12 cellular contexts compared by ENCODE assay signal in the genomic region with DNA sequence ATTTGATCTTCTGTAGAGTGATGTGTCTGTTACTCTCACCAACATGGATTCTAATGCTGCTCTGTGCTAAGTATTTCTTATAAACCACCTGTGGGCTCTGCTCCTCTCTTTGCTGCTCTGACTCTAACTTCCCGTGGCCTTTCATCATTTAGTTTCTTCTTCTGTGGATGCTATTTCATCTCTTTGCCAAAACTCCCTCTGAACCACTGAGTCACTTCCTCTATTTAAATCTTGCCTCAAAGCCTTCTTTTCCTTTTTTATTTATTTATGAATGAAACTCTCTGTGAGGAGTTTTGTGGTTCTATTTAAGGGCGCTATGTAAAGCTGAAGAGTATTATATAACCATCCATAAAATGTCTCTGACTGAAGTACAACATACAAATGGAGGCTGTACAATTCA.
DNase-seq lines count a peak whose midpoint lies in the region; ATAC-seq and TF ChIP-seq lines count a peak whose summit lies in the region.
"Had no signal": no experiment of that assay in that cellular context is flagged by ENCODE, and none has a peak within 500 bp of the region (broad histone marks: within the 10 kb centered on the region; RNA-seq: fewer than 3 reads in every experiment).

No MANE protein-coding gene starts in this region.

- no peak for ATAC-seq in activated T-helper 17 cell treated with anti-CD3 and anti-CD28 coated beads, Interleukin-2, amount 50 U/mL, for 72 hours (replicated peaks)
- ATAC-seq in HG03565 (IDR thresholded peaks at IDR 0.05; ENCODE audit: unreplicated experiment): no peak

- POLR2A ChIA-PET in AG04449 (lab: Yijun Ruan, JAX): no interaction called here

- TF ChIP-seq CTCF in AG04449 (IDR thresholded peaks at IDR 0.05; ENCODE audit: insufficient read depth, low read length, missing control alignments): no peak
- no peak for TF ChIP-seq CTCF in fibroblast of pulmonary artery (IDR thresholded peaks at IDR 0.05; ENCODE audit: low read length, missing control alignments)

- DNase-seq in AG04449 (ENCODE audit: low read depth, low spot score): peak; percentile 28
- peak; percentile 8 for DNase-seq in HS-27A (ENCODE audit: low read depth)
- peak; percentile 17 for DNase-seq in SKM-1 (lab: John Stamatoyannopoulos, UW; ENCODE audit: unreplicated experiment)
- peak; percentile 77 for DNase-seq in fibroblast of pulmonary artery (ENCODE audit: low read depth)
- DNase-seq in SW 1271 (lab: John Stamatoyannopoulos, UW): no peak
- DNase-seq in amygdala (lab: John Stamatoyannopoulos, UW): no peak
- DNase-seq: activated naive CD4-positive, alpha-beta T cell treated with Interleukin-2 at 50 U/mL for 16 hours; left ventricle myocardium inferior; NCI-H1092 treated with DMSO at 0.1 percent for 48 hours had no signal

- peaks cover 11% of the 10 kb centered on the region for H3K9me3 Mint-ChIP-seq in activated T-helper 17 cell treated with anti-CD3 and anti-CD28 coated beads, Interleukin-2, amount 50 U/mL, for 72 hours

- no peak overlapping the region for H3K27ac Mint-ChIP-seq in activated T-helper 17 cell treated with anti-CD3 and anti-CD28 coated beads, Interleukin-2, amount 50 U/mL, for 72 hours

- H3K4me3 Mint-ChIP-seq in activated T-helper 17 cell treated with anti-CD3 and anti-CD28 coated beads, Interleukin-2, amount 50 U/mL, for 72 hours: no peak overlapping the region

- CTCF ChIA-PET in AG04449 (lab: Yijun Ruan, JAX): interaction anchor here (1.6 kb wide), 1 partner anchor 9 kb away, joined by 3 read pairs; no protein-coding TSS in a partner anchor

- H3K4me3 ChIP-seq in AG04449 (ENCODE audit: low read depth, low read length) (no peak overlapping the region), fibroblast of pulmonary artery (replicated peaks; ENCODE audit: low read depth, low read length) (no peak overlapping the region)
- H3K4me3 ChIP-seq: left ventricle myocardium inferior, vagina had no signal

- no peaks in the 10 kb centered on the region for H3K36me3 Mint-ChIP-seq in activated T-helper 17 cell treated with anti-CD3 and anti-CD28 coated beads, Interleukin-2, amount 50 U/mL, for 72 hours (ENCODE audit: low read depth)

- no peaks in the 10 kb centered on the region for H3K27me3 Mint-ChIP-seq in activated T-helper 17 cell treated with anti-CD3 and anti-CD28 coated beads, Interleukin-2, amount 50 U/mL, for 72 hours

- no peaks in the 10 kb centered on the region for H3K4me1 Mint-ChIP-seq in activated T-helper 17 cell treated with anti-CD3 and anti-CD28 coated beads, Interleukin-2, amount 50 U/mL, for 72 hours

Comparison
In these comparisons a context has a peak if more than half of its experiments do, and no peak if none do; other contexts are left out.
1. DNase-seq: peak in AG04449 (single experiment), HS-27A (single experiment), SKM-1 (single experiment) and fibroblast of pulmonary artery (single experiment); none in SW 1271 (0 of 2) and amygdala (0 of 56).